ENCODE assay signal across 8 cellular contexts in genomic region chr1:202283379-202283844, GRCh38. TPM values are rescaled to one million over a fixed set of nuclear protein-coding genes. Genes with fewer than 3 reads are reported as not detected.
A peak's percentile ranks its signal among the peaks of the same experiment; 100 is the strongest.
DNase-seq lines count a peak whose midpoint lies in the region; ATAC-seq and TF ChIP-seq lines count a peak whose summit lies in the region.

No MANE protein-coding gene starts in this region.

- H3K79me2 ChIP-seq in GM23248 (ENCODE audit: insufficient read depth): no peaks in the 10 kb centered on the region

- in situ Hi-C loops in GM23248 (cut with MboI) (no loop called here), astrocyte of the cerebellum (cut with HindIII; ENCODE audit: low sequenced_read_pairs) (no loop called here), G401 (cut with HindIII; ENCODE audit: low sequenced_read_pairs) (no loop called here)

- DNase-seq in GM23248 (peak; percentile 85), NCI-H2107 (lab: John Stamatoyannopoulos, UW) (peak; percentile 82), astrocyte of the cerebellum (ENCODE audit: low read depth) (peak; percentile 86), prostate gland (ENCODE audit: low spot score) (peak; percentile 41), ureter (ENCODE audit: low spot score) (no peak), G401 (ENCODE audit: low spot score) (no peak), activated gamma-delta T cell (lab: John Stamatoyannopoulos, UW) (no peak)

- H3K9me3 ChIP-seq in GM23248 (ENCODE audit: low read depth) (no peaks in the 10 kb centered on the region), prostate gland (no peaks in the 10 kb centered on the region)

- H3K9ac ChIP-seq in GM23248: no peak overlapping the region

- WGBS in GM23248 (ENCODE audit: low coverage in 1 of 2, low lambda C conversion rate in 2 of 2, missing lambda C conversion rate in 2 of 2), 2 experiments: 3 to 6% methylated on average over 8 to 10 of the region's 10 CpGs
- 4% methylated on average over 10 of the region's 10 CpGs for WGBS in prostate gland

- H3K36me3 ChIP-seq in GM23248 (ENCODE audit: low read depth) (no peaks in the 10 kb centered on the region), prostate gland (no peaks in the 10 kb centered on the region)

- no peaks in the 10 kb centered on the region for H4K20me1 ChIP-seq in GM23248 (ENCODE audit: insufficient read depth)

- no peaks in the 10 kb centered on the region for H3K9me2 ChIP-seq in GM23248 (ENCODE audit: insufficient read depth)

- H3K27ac ChIP-seq in GM23248: no peak overlapping the region
- no peak overlapping the region for H3K27ac ChIP-seq in prostate gland

- ATAC-seq in HG03571 (IDR thresholded peaks at IDR 0.05; ENCODE audit: unreplicated experiment): no peak

- intact Hi-C loops in prostate gland (cut with DNase I): no loop called here

- no peak for TF ChIP-seq POLR2A in prostate gland (IDR thresholded peaks at IDR 0.05)

- no peak overlapping the region for H3K4me3 ChIP-seq in GM23248
- no peak overlapping the region for H3K4me3 ChIP-seq in astrocyte of the cerebellum (ENCODE audit: low read depth, low read length)
- no peak overlapping the region for H3K4me3 ChIP-seq in prostate gland

- no peak for TF ChIP-seq CTCF in astrocyte of the cerebellum (IDR thresholded peaks at IDR 0.05; ENCODE audit: low read depth, low read length, missing control alignments)
- no peak for TF ChIP-seq CTCF in prostate gland (IDR thresholded peaks at IDR 0.05)

- no peak overlapping the region for H2AFZ ChIP-seq in GM23248

- peaks cover 55% of the 10 kb centered on the region for H3K4me1 ChIP-seq in GM23248 (ENCODE audit: insufficient read depth)
- H3K4me1 ChIP-seq in prostate gland (replicated peaks): no peaks in the 10 kb centered on the region

- peaks cover 39% of the 10 kb centered on the region for H3F3A ChIP-seq in GM23248 (ENCODE audit: insufficient read depth)

- H3K4me2 ChIP-seq in GM23248 (ENCODE audit: unreplicated experiment): peak overlapping the region; percentile 39

- no peaks in the 10 kb centered on the region for H3K27me3 ChIP-seq in GM23248 (replicated peaks; ENCODE audit: insufficient read depth)
- H3K27me3 ChIP-seq in prostate gland (replicated peaks; ENCODE audit: insufficient read depth): no peaks in the 10 kb centered on the region

RNA-seq across cellular contexts. Expression of gene UBE2T, which starts 58.3 kb away (rescaled TPM):
- 12.5 and 18.9 TPM in 2 replicates for total RNA-seq in GM23248 (2014; rRNA removed; shearing (Covaris generic))
- polyA plus RNA-seq in GM23248 (2016; fragmentation: Nextera tagmentation; extraction: Ambion mirVana): 39.6 and 41.1 TPM in 2 replicates
- 10 to 100 TPM in 1 of 2 donors, 1 to 10 TPM in 1; 6.8 to 15.1 TPM for total RNA-seq in prostate gland
- 3.3 TPM for total RNA-seq in ureter
- total RNA-seq in G401 (2014; rRNA removed; shearing (Covaris generic)): 70.9 and 95.3 TPM in 2 replicates

Comparison
In these comparisons a context has a peak if more than half of its experiments do, and no peak if none do; other contexts are left out.
1. DNase-seq: peak in GM23248 (single experiment), NCI-H2107 (single experiment), astrocyte of the cerebellum (single experiment) and prostate gland (single experiment); none in ureter (single experiment), G401 (single experiment) and activated gamma-delta T cell (single experiment).